8 cellular contexts compared by ENCODE assay signal in the genomic region with DNA sequence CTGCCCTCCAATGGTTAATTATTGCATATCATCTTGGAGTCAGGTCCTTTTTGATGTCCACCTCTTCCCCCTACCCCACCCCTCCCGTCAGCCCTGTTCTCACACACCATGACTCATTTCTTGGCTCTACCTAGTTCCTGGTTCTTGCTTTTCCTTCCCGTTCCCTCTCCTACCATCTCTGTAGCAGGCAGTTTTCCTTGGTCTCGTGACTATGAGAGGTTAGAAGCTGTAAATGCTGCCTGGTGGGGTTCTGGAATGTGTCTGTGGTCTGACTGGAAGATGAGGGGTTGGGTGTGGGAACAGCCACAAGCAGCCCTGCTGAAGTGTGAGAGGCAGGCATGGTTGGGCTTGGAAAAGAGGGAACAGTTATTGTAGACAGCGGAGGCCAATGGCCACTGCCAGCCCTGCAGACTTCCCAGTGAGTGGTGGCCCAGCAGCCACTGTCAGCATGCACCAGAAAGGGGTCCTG. TPM values are rescaled to one million over a fixed set of nuclear protein-coding genes. Genes with fewer than 3 reads are reported as not detected.
DNase-seq lines count a peak whose midpoint lies in the region; ATAC-seq, FAIRE-seq and TF ChIP-seq lines count a peak whose summit lies in the region.

No MANE protein-coding gene starts in this region.

- H3K4me1 ChIP-seq in A549 (peaks cover 66% of the 10 kb centered on the region), kidney (ENCODE audit: control insufficient read depth in 1 of 2, insufficient read depth in 1 of 2, low read depth in 1 of 2, low read length in 2 of 2) (peaks cover 37 to 42% of the 10 kb centered on the region in 2 donors), A673 (ENCODE audit: insufficient read depth, low read length, poor library complexity, severe bottlenecking) (no peaks in the 10 kb centered on the region)
- H3K4me1 ChIP-seq in CD8-positive, alpha-beta T cell (ENCODE audit: insufficient read depth, low read length): peaks cover 19% of the 10 kb centered on the region

- 21% methylated on average over 4 of the region's 4 CpGs for WGBS in A549 (ENCODE audit: missing lambda C conversion rate)

- H3K36me3 Mint-ChIP-seq in CD8-positive, alpha-beta T cell: peaks cover 13% of the 10 kb centered on the region

- H3K27me3 ChIP-seq in A673 (replicated peaks; ENCODE audit: insufficient read depth, low read depth, low read length, poor library complexity): no peaks in the 10 kb centered on the region
- no peaks in the 10 kb centered on the region for H3K27me3 ChIP-seq in CD8-positive, alpha-beta T cell (ENCODE audit: insufficient read depth, low read length)

- peak overlapping the region; percentile 92 to 94 for H3K27ac ChIP-seq in A549
- peak overlapping the region; percentile 96 to 98 for H3K27ac ChIP-seq in kidney (ENCODE audit: low read depth in 2 of 2, low read length in 2 of 2)
- H3K27ac ChIP-seq in substantia nigra (ENCODE audit: low read depth, low read length, poor library complexity, severe bottlenecking): peak overlapping the region; percentile 57
- no peak overlapping the region for H3K27ac ChIP-seq in A673 (ENCODE audit: low read depth, low read length, poor library complexity, severe bottlenecking)
- no peak overlapping the region for H3K27ac ChIP-seq in CD8-positive, alpha-beta T cell (ENCODE audit: low read depth, low read length)

- POLR2A ChIA-PET in A549 (lab: Yijun Ruan, JAX): interaction anchor here (0.7 to 4.5 kb wide), 6 partner anchors 23 to 328 kb away, joined by 3 to 49 read pairs (median 5); a partner anchor contains a TSS
- POLR2A ChIA-PET in A673 (lab: Charles Lee; ENCODE audit: low non-redundant PET): no interaction called here
- POLR2A ChIA-PET in CD8-positive, alpha-beta T cell (lab: Charles Lee): interaction anchor here (1.2 to 1.6 kb wide), 3 partner anchors 92 to 114 kb away, joined by 3 to 7 read pairs (median 4); no protein-coding TSS in a partner anchor

- H3K9me3 Mint-ChIP-seq in CD8-positive, alpha-beta T cell: no peaks in the 10 kb centered on the region

- no peak for TF ChIP-seq RAD21 in A549 (conservative IDR thresholded peaks at IDR 0.05 in 1 of 2, IDR thresholded peaks at IDR 0.05 in 1 of 2)

- in situ Hi-C loops in KBM-7 (cut with MboI; ENCODE audit: low pct_unique_long_range_greater_than_20kb, low sequenced_read_pairs): no loop called here

- DNase-seq in A549 (ENCODE audit: low read depth in 1 of 2, low spot score in 1 of 2): peak; percentile 84 to 93
- peak; percentile 42 for DNase-seq in KBM-7
- DNase-seq in astrocyte of the hippocampus (ENCODE audit: low read depth, low spot score): peak; percentile 98
- peak; percentile 77 for DNase-seq in kidney
- peak in 7 of 49 donors; percentile 11 to 48 (median 34) for DNase-seq in substantia nigra (lab: John Stamatoyannopoulos, UW)
- no peak for DNase-seq in A673 (ENCODE audit: low spot score)
- no peak for DNase-seq in CD8-positive, alpha-beta T cell
- no peak for DNase-seq in stimulated activated naive CD4-positive, alpha-beta T cell treated with Interleukin-2 at 50 U/mL for 16 hours (lab: John Stamatoyannopoulos, UW)

- ATAC-seq in A549: peak; percentile 67 to 68
- no peak for ATAC-seq in CD8-positive, alpha-beta T cell

- no TSS peak for BruUV-seq in A673 (replicated peaks; lab: Mats Ljungman, UMichigan)

- peak overlapping the region; percentile 70 to 78 for H3K9ac ChIP-seq in kidney (ENCODE audit: low read length in 2 of 2)

- CTCF ChIA-PET in A549 (lab: Yijun Ruan, JAX) (interaction anchor here (0.7 to 11.6 kb wide), 19 partner anchors 9 to 440 kb away, joined by 3 to 217 read pairs (median 6); a partner anchor contains a TSS), A673 (lab: Charles Lee) (interaction anchor here (1.0 to 1.7 kb wide), 2 partner anchors 113 to 118 kb away, joined by 3 to 9 read pairs; no protein-coding TSS in a partner anchor)
- CTCF ChIA-PET in CD8-positive, alpha-beta T cell (lab: Charles Lee): interaction anchor here (1.1 to 17.1 kb wide), 18 partner anchors 8 to 433 kb away, joined by 3 to 425 read pairs (median 16); a partner anchor contains a TSS

- intact Hi-C loops in kidney (cut with DNase I): loop anchor here (10.0 kb wide), 1 partner anchor 117 kb away; no protein-coding TSS in a partner anchor
- intact Hi-C loops in A673 (cut with micrococcal nuclease; ENCODE audit: unreplicated experiment): loop anchor here (5.0 kb wide), 1 partner anchor 495 kb away; no protein-coding TSS in a partner anchor
- intact Hi-C loops in CD8-positive, alpha-beta T cell (cut with DNase I, micrococcal nuclease): loop anchor here (2.0 to 10.0 kb wide), 3 partner anchors 31 to 323 kb away; a partner anchor contains a TSS

- no peaks in the 10 kb centered on the region for H3K27me3 Mint-ChIP-seq in CD8-positive, alpha-beta T cell (ENCODE audit: low read depth)

- H3K27ac Mint-ChIP-seq in CD8-positive, alpha-beta T cell: no peak overlapping the region

- H3K36me3 ChIP-seq in kidney (ENCODE audit: control insufficient read depth in 1 of 2, insufficient read depth in 2 of 2, low read length in 2 of 2): peaks cover 40 to 44% of the 10 kb centered on the region in 2 donors
- no peaks in the 10 kb centered on the region for H3K36me3 ChIP-seq in A673 (ENCODE audit: insufficient read depth, low read length, poor library complexity, severe bottlenecking)
- no peaks in the 10 kb centered on the region for H3K36me3 ChIP-seq in CD8-positive, alpha-beta T cell (ENCODE audit: insufficient read depth, low read length)

- no peak for TF ChIP-seq POLR2A in A549 (IDR thresholded peaks at IDR 0.05; ENCODE audit: low read length)

- FAIRE-seq in A549 (lab: Jason Lieb, UNC) (peak; percentile 43), kidney (lab: Jason Lieb, UNC) (no peak)

- H3K4me1 Mint-ChIP-seq in CD8-positive, alpha-beta T cell (ENCODE audit: low read depth): peaks cover 20% of the 10 kb centered on the region

- H3K4me3 ChIP-seq in A549 (peak overlapping the region; percentile 19; the same call in 2 of the 3 replicates), kidney (ENCODE audit: low read length in 2 of 2) (peak overlapping the region in 1 of 2 donors; percentile 28), A673 (ENCODE audit: low read depth, low read length, poor library complexity, severe bottlenecking) (no peak overlapping the region)
- H3K4me3 ChIP-seq in CD8-positive, alpha-beta T cell (ENCODE audit: low read depth, low read length): no peak overlapping the region

- TF ChIP-seq CTCF in A549 (IDR thresholded peaks at IDR 0.05) (no peak), kidney (IDR thresholded peaks at IDR 0.05; ENCODE audit: borderline replicate concordance, extremely low read depth, insufficient read depth) (no peak), A673 (conservative IDR thresholded peaks at IDR 0.05; ENCODE audit: low read depth, low read length) (no peak)
- TF ChIP-seq CTCF in CD8-positive, alpha-beta T cell (IDR thresholded peaks at IDR 0.05): no peak

- H3K9me3 ChIP-seq in A549 (no peaks in the 10 kb centered on the region), kidney (ENCODE audit: control insufficient read depth in 1 of 2, low read length in 2 of 2) (no peaks in the 10 kb centered on the region), A673 (ENCODE audit: low read depth, low read length, poor library complexity, severe bottlenecking) (no peaks in the 10 kb centered on the region)
- H3K9me3 ChIP-seq in CD8-positive, alpha-beta T cell (ENCODE audit: low read length): no peaks in the 10 kb centered on the region

- no peak for TF ChIP-seq EP300 in A549 (IDR thresholded peaks at IDR 0.05)

- no peak overlapping the region for H3K4me3 Mint-ChIP-seq in CD8-positive, alpha-beta T cell

- H3K4me2 ChIP-seq in A549: peak overlapping the region; percentile 79

TF ChIP-seq in A549, 52 proteins besides CTCF, POLR2A, EP300 and RAD21:
- TF ChIP-seq FOSL2 (IDR thresholded peaks at IDR 0.05) (peak; percentile 71; the same call in 1 of the 2 replicates), FOSL2 (CRISPR knock-in tag; IDR thresholded peaks at IDR 0.05) (peak; percentile 86), MYC (IDR thresholded peaks at IDR 0.05; ENCODE audit: borderline replicate concordance, low read length) (0 out of 2 replicates have a peak, but pooled peaks have one; percentile 45), JUN (IDR thresholded peaks at IDR 0.05) (peak in 1 of 2 experiments; percentile 32; a peak in 1 of 5 replicates), CHD4 (IDR thresholded peaks at IDR 0.05; ENCODE audit: borderline replicate concordance) (no peak), BHLHE40 (IDR thresholded peaks at IDR 0.05; ENCODE audit: low read depth, low read length) (0 out of 2 replicates have a peak, but pooled peaks have one; percentile 40), FOSB (CRISPR knock-in tag; IDR thresholded peaks at IDR 0.05) (no peak), JUNB (IDR thresholded peaks at IDR 0.05) (peak; percentile 68), ZNF302 (CRISPR knock-in tag; IDR thresholded peaks at IDR 0.05) (peak; percentile 49; the same call in 1 of the 2 replicates), CEBPB (IDR thresholded peaks at IDR 0.05) (peak; percentile 26 to 61; a peak in 2 of 4 replicates)
- TF ChIP-seq, protein P1, sequence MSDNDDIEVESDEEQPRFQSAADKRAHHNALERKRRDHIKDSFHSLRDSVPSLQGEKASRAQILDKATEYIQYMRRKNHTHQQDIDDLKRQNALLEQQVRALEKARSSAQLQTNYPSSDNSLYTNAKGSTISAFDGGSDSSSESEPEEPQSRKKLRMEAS (IDR thresholded peaks at IDR 0.05): peak; percentile 50
- TF ChIP-seq, protein P2, sequence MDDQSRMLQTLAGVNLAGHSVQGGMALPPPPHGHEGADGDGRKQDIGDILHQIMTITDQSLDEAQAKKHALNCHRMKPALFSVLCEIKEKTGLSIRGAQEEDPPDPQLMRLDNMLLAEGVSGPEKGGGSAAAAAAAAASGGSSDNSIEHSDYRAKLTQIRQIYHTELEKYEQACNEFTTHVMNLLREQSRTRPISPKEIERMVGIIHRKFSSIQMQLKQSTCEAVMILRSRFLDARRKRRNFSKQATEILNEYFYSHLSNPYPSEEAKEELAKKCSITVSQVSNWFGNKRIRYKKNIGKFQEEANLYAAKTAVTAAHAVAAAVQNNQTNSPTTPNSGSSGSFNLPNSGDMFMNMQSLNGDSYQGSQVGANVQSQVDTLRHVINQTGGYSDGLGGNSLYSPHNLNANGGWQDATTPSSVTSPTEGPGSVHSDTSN (IDR thresholded peaks at IDR 0.05): no peak

RNA-seq across cellular contexts. Expression of a gene that starts 18.2 kb away (rescaled TPM):
- polyA plus RNA-seq in A549 (2011; rRNA removed): 35.3 and 44.8 TPM in 2 replicates
- 28.3 and 41.2 TPM in 2 replicates for polyA plus RNA-seq in A549 (2012; cell fraction: cytosol; rRNA removed)
- 102 and 117 TPM in 2 replicates for polyA plus RNA-seq in A549 (2012; cell fraction: nucleus; rRNA removed)
- polyA plus RNA-seq in A549 (2017; fragmentation: RNase III; extraction: RNeasy Plus Mini Kit Qiagen cat#74134 plus additional on column Dnase treatment): 27.4 to 33.2 TPM (median 28.4 TPM) in 3 replicates
- 69.1 and 93.8 TPM in 2 replicates for polyA minus RNA-seq in A549 (2011; rRNA and poly(A)+ RNA removed)
- total RNA-seq in kidney: 28.3 TPM
- polyA plus RNA-seq in kidney (ENCODE audit: insufficient read depth, low read depth, low replicate concordance): 36.3 TPM
- 3.0 and 3.8 TPM in 2 replicates for total RNA-seq in A673 (2021)
- 1 to 10 TPM; 4.5 to 5.3 TPM for total RNA-seq in CD8-positive, alpha-beta T cell

Comparison
In these comparisons a context has a peak if more than half of its experiments do, and no peak if none do; other contexts are left out.
1. DNase-seq: peak in A549 (2 of 2), KBM-7 (single experiment), astrocyte of the hippocampus (single experiment) and kidney (single experiment); none in A673 (single experiment), CD8-positive, alpha-beta T cell (0 of 7) and stimulated activated naive CD4-positive, alpha-beta T cell treated with Interleukin-2 at 50 U/mL for 16 hours (single experiment).
2. H3K27ac ChIP-seq: peak in A549 (2 of 2), kidney (2 of 2) and substantia nigra (single experiment); none in A673 (single experiment) and CD8-positive, alpha-beta T cell (single experiment).